Comparison of ENCODE assay signal across 10 cellular contexts in the genomic region with DNA sequence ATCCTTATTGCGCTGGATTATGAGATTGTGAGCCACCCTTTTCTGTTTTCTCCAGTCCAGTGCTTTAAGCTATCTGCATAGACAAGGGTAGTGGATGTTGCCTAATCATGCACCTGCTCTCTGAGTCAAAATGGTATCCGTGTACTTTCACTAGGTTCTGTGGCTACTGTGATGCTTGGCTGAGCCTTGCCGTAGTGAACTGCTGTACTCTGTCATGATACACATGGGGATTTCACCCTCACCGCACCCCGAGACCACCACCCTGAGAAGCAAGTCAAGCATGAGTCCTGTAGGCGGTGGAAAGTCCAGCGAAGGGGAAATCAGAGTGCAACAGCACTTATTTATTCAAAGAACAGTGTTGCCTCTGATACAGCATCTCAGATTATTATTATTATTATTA. TPM values are rescaled to one million over a fixed set of nuclear protein-coding genes. Genes with fewer than 3 reads are reported as not detected.
DNase-seq lines count a peak whose midpoint lies in the region; ATAC-seq, FAIRE-seq and TF ChIP-seq lines count a peak whose summit lies in the region.
"Had no signal": no experiment of that assay in that cellular context is flagged by ENCODE, and none has a peak within 500 bp of the region (broad histone marks: within the 10 kb centered on the region; RNA-seq: fewer than 3 reads in every experiment).

No MANE protein-coding gene starts in this region.

- no peaks in the 10 kb centered on the region for H3K79me2 ChIP-seq in mesendoderm (ENCODE audit: control insufficient read depth, insufficient read depth, low read length)

- no peak overlapping the region for H3K23ac ChIP-seq in mesendoderm (ENCODE audit: low read length)

- H4K5ac ChIP-seq in mesendoderm (ENCODE audit: low read length), result no peak overlapping the region

- H3K36me3 Mint-ChIP-seq in activated naive CD8-positive, alpha-beta T cell, result peaks cover 20% of the 10 kb centered on the region
- H3K36me3 Mint-ChIP-seq in mesothelial cell of epicardium, result no peaks in the 10 kb centered on the region

- no peak overlapping the region for H3K18ac ChIP-seq in mesendoderm (ENCODE audit: low read length)

- H3K4me1 ChIP-seq in heart left ventricle, result peaks cover 0 to 47% (median 1%) of the 10 kb centered on the region in 12 donors
- H3K4me1 ChIP-seq in mesendoderm (ENCODE audit: control insufficient read depth, low read depth, low read length), result no peaks in the 10 kb centered on the region

- H3K4me3 ChIP-seq in MG63, result no peak overlapping the region
- H3K4me3 ChIP-seq in heart left ventricle, result no peak overlapping the region
- no peak overlapping the region for H3K4me3 ChIP-seq in mesendoderm (ENCODE audit: low read length)

- H3K27me3 Mint-ChIP-seq in activated naive CD8-positive, alpha-beta T cell, result no peaks in the 10 kb centered on the region
- peaks cover 2% of the 10 kb centered on the region for H3K27me3 Mint-ChIP-seq in mesothelial cell of epicardium (ENCODE audit: low read depth)

- no peak overlapping the region for H2BK5ac ChIP-seq in mesendoderm (ENCODE audit: low read length)

- peak overlapping the region; percentile 50 for H3K27ac Mint-ChIP-seq in activated naive CD8-positive, alpha-beta T cell
- no peak overlapping the region for H3K27ac Mint-ChIP-seq in mesothelial cell of epicardium

- H3K36me3 ChIP-seq in MG63, result no peaks in the 10 kb centered on the region
- peaks cover 0 to 80% (median 55%) of the 10 kb centered on the region in 9 donors for H3K36me3 ChIP-seq in heart left ventricle
- H3K36me3 ChIP-seq in mesendoderm (ENCODE audit: control insufficient read depth, insufficient read depth, low read length), result no peaks in the 10 kb centered on the region

- H3K79me1 ChIP-seq in mesendoderm (ENCODE audit: low read length), result no peaks in the 10 kb centered on the region

- H3K9me3 Mint-ChIP-seq in activated naive CD8-positive, alpha-beta T cell (ENCODE audit: low read depth), result no peaks in the 10 kb centered on the region
- no peaks in the 10 kb centered on the region for H3K9me3 Mint-ChIP-seq in mesothelial cell of epicardium

- H2BK120ac ChIP-seq in mesendoderm (ENCODE audit: low read depth, low read length), result no peak overlapping the region

- no peak overlapping the region for H3K4me2 ChIP-seq in mesendoderm (ENCODE audit: low read length)

- TF ChIP-seq POLR2A in GM12891 (IDR thresholded peaks at IDR 0.05; ENCODE audit: low read depth, low read length), result no peak
- no peak for TF ChIP-seq POLR2A in heart left ventricle (IDR thresholded peaks at IDR 0.05)

- FAIRE-seq in GM12891 (lab: Jason Lieb, UNC), result peak; percentile 100
- FAIRE-seq: endothelial cell of umbilical vein had no signal

- 86 to 98% (median 96%) methylated on average over 7 of the region's 7 CpGs for WGBS in heart left ventricle, 4 donors
- no CpG with 5 or more reads among the region's 7 CpGs for WGBS in mesendoderm (ENCODE audit: extremely low coverage, insufficient coverage, low lambda C conversion rate)

- H2AK5ac ChIP-seq in mesendoderm (ENCODE audit: low read length), result no peak overlapping the region

- H3K4me3 Mint-ChIP-seq in activated naive CD8-positive, alpha-beta T cell, result no peak overlapping the region
- no peak overlapping the region for H3K4me3 Mint-ChIP-seq in mesothelial cell of epicardium

- no peaks in the 10 kb centered on the region for H3K9me3 ChIP-seq in MG63
- H3K9me3 ChIP-seq in heart left ventricle, result peaks cover 0 to 6% (median 0%) of the 10 kb centered on the region in 12 donors

- no peak overlapping the region for H2BK15ac ChIP-seq in mesendoderm (replicated peaks; ENCODE audit: low read depth)

- H3K56ac ChIP-seq in mesendoderm (ENCODE audit: low read length), result no peak overlapping the region

- H3K4me1 Mint-ChIP-seq in activated naive CD8-positive, alpha-beta T cell (ENCODE audit: low read depth), result peaks cover 48% of the 10 kb centered on the region
- H3K4me1 Mint-ChIP-seq in mesothelial cell of epicardium, result peaks cover 8% of the 10 kb centered on the region

- ATAC-seq in GM19395 (IDR thresholded peaks at IDR 0.05; ENCODE audit: unreplicated experiment) (peak; percentile 100), HG03066 (IDR thresholded peaks at IDR 0.05; ENCODE audit: low read depth, unreplicated experiment) (peak; percentile 99), heart left ventricle (no peak)

- TF ChIP-seq CTCF in mesothelial cell of epicardium (IDR thresholded peaks at IDR 0.05; ENCODE audit: unreplicated experiment), result no peak
- no peak for TF ChIP-seq CTCF in heart left ventricle (IDR thresholded peaks at IDR 0.05)

- H3K4ac ChIP-seq in mesendoderm (ENCODE audit: low read depth, low read length), result no peak overlapping the region

- H3K9ac ChIP-seq in mesendoderm (ENCODE audit: low read length), result no peak overlapping the region

- H3K27me3 ChIP-seq in MG63, result no peaks in the 10 kb centered on the region
- H3K27me3 ChIP-seq in heart left ventricle, result no peaks in the 10 kb centered on the region
- no peaks in the 10 kb centered on the region for H3K27me3 ChIP-seq in mesendoderm (ENCODE audit: insufficient read depth, low read length, poor library complexity)

- intact Hi-C loops in heart left ventricle (cut with DNase I), result no loop called here

- H3K27ac ChIP-seq in heart left ventricle (no peak overlapping the region), mesendoderm (ENCODE audit: low read depth, low read length) (no peak overlapping the region)

- no peak overlapping the region for H4K8ac ChIP-seq in mesendoderm (ENCODE audit: low read depth, low read length)

- peak; percentile 52 for DNase-seq in GM12891 (ENCODE audit: insufficient read length, low spot score)
- no peak for DNase-seq in mesothelial cell of epicardium (ENCODE audit: low spot score in 2 of 2, unreplicated experiment in 2 of 2)
- no peak for DNase-seq in MG63
- no peak for DNase-seq in heart left ventricle
- DNase-seq in mesendoderm, result no peak
- DNase-seq: NCI-H1092 treated with DMSO at 0.1 percent for 48 hours had no signal

TF ChIP-seq in GM12891, 5 proteins besides CTCF, POLR2A, EP300 and RAD21:
- TF ChIP-seq TAF1 (IDR thresholded peaks at IDR 0.05; ENCODE audit: low read depth, low read length), result no peak
- TF ChIP-seq POLR2AphosphoS5 (IDR thresholded peaks at IDR 0.05; ENCODE audit: low read depth, low read length), result peak; percentile 83; the same call in 1 of the 2 replicates
- TF ChIP-seq PAX5 (IDR thresholded peaks at IDR 0.05; ENCODE audit: insufficient read depth, low read length, severe bottlenecking), result peak; percentile 100
- TF ChIP-seq SPI1 (IDR thresholded peaks at IDR 0.05; ENCODE audit: low read depth, low read length), result no peak
- TF ChIP-seq POU2F2 (IDR thresholded peaks at IDR 0.05; ENCODE audit: low read depth, low read length), result peak; percentile 96

RNA-seq across cellular contexts. Expression of gene ARHGAP25, which starts 55.0 kb away (rescaled TPM):
- 3.8 TPM for polyA plus RNA-seq in GM12891 (2012; ENCODE audit: low read depth, missing spikeins)
- total RNA-seq in mesothelial cell of epicardium (1.2 to 1.4 TPM (median 1.3 TPM) in 3 replicates), heart left ventricle (10 to 100 TPM in 2 of 9 donors, 1 to 10 TPM in 7; 2.6 to 27.9 (median 5.4) TPM)
- total RNA-seq in MG63 (2014; rRNA removed; shearing (Covaris generic); ENCODE audit: low replicate concordance), result not detected in 2 replicates
- 1 to 10 TPM; 2.9 to 4.8 TPM for polyA plus RNA-seq in heart left ventricle
- polyA plus RNA-seq in mesendoderm (2013, experiment 1 of 2), result 0.63 TPM
- 0.64 TPM for polyA plus RNA-seq in mesendoderm (2013, experiment 2 of 2)

Comparison
In these comparisons a context has a peak if more than half of its experiments do, and no peak if none do; other contexts are left out.
1. ATAC-seq: peak in GM19395 (single experiment) and HG03066 (single experiment); none in heart left ventricle (0 of 4).